Comparison of ENCODE assay signal across 17 cellular contexts in genomic region chr4:114423582-114423981, GRCh38.
DNase-seq lines count a peak whose midpoint lies in the region; ATAC-seq and TF ChIP-seq lines count a peak whose summit lies in the region.
"Had no signal": no experiment of that assay in that cellular context is flagged by ENCODE, and none has a peak within 500 bp of the region (broad histone marks: within the 10 kb centered on the region; RNA-seq: fewer than 3 reads in every experiment).

No MANE protein-coding gene starts in this region.

- no peaks in the 10 kb centered on the region for H3K79me1 ChIP-seq in neuronal stem cell (ENCODE audit: low read depth, low read length)

- no peak overlapping the region for H3K27ac ChIP-seq in GM23338 (ENCODE audit: low read depth)
- H3K27ac ChIP-seq in neuronal stem cell (replicated peaks; ENCODE audit: low read length), result no peak overlapping the region
- H3K27ac ChIP-seq: left lung had no signal

- no peaks in the 10 kb centered on the region for H4K20me1 ChIP-seq in GM23338 (replicated peaks; ENCODE audit: insufficient read depth)

- no peaks in the 10 kb centered on the region; the same call in 2 of the 3 replicates for H3K9me3 Mint-ChIP-seq in GM23338

- no peak overlapping the region for H2BK120ac ChIP-seq in neuronal stem cell (ENCODE audit: low read depth, low read length)

- H3K27me3 ChIP-seq in GM06990 (replicated peaks; ENCODE audit: control insufficient read depth, insufficient read depth, low read length) (peaks cover 1% of the 10 kb centered on the region; the same call in 1 of the 2 replicates), GM23338 (ENCODE audit: insufficient read depth) (no peaks in the 10 kb centered on the region), neuronal stem cell (ENCODE audit: control insufficient read depth in 3 of 3, insufficient read depth in 3 of 3, low read depth in 1 of 3, low read length in 3 of 3) (no peaks in the 10 kb centered on the region)
- H3K27me3 ChIP-seq: left lung had no signal

- no peak overlapping the region for H3K14ac ChIP-seq in neuronal stem cell (ENCODE audit: low read length)

- no peak overlapping the region for H3K4ac ChIP-seq in neuronal stem cell (ENCODE audit: low read length)

- ATAC-seq in GM19023 (IDR thresholded peaks at IDR 0.05; ENCODE audit: unreplicated experiment) (peak; percentile 85), GM23338 (no peak), HG03135 (IDR thresholded peaks at IDR 0.05; ENCODE audit: unreplicated experiment) (peak; percentile 74), GM21423 (IDR thresholded peaks at IDR 0.05; ENCODE audit: unreplicated experiment) (no peak)
- ATAC-seq: activated T-cell treated with anti-CD3 and anti-CD28 coated beads, Interleukin-2, amount 50 U/mL, for 4 hours; left lung had no signal

- no peak overlapping the region for H4K91ac ChIP-seq in neuronal stem cell (ENCODE audit: low read depth, low read length, poor library complexity)

- H2AFZ ChIP-seq in GM23338 (peak overlapping the region; percentile 66), neuronal stem cell (ENCODE audit: low read length) (no peak overlapping the region)

- H3K4me3 ChIP-seq in GM06990 (replicated peaks; ENCODE audit: low read depth, low read length) (no peak overlapping the region), GM23338 (no peak overlapping the region), neuronal stem cell (ENCODE audit: low read length in 2 of 2) (no peak overlapping the region)
- H3K4me3 ChIP-seq: left lung had no signal

- WGBS in neuronal stem cell (ENCODE audit: extremely low coverage in 2 of 2, insufficient read length in 2 of 2, insufficient replicate concordance in 1 of 2), 2 donors, result no CpG with 5 or more reads among the region's 3 CpGs

- no peaks in the 10 kb centered on the region for H3K9me3 ChIP-seq in neuronal stem cell (replicated peaks in 1 of 2; ENCODE audit: control insufficient read depth in 2 of 2, insufficient read depth in 1 of 2, low read depth in 1 of 2, low read length in 2 of 2)

- no peak overlapping the region for H2AK5ac ChIP-seq in neuronal stem cell (ENCODE audit: low read depth, low read length)

- no peaks in the 10 kb centered on the region for H3K36me3 ChIP-seq in GM06990 (ENCODE audit: control insufficient read depth, insufficient read depth, low read length)
- H3K36me3 ChIP-seq in GM23338 (ENCODE audit: insufficient read depth), result 0 out of 2 replicates have a peak, but pooled peaks cover 6% of the 10 kb centered on the region
- no peaks in the 10 kb centered on the region for H3K36me3 ChIP-seq in neuronal stem cell (replicated peaks in 1 of 2; ENCODE audit: control insufficient read depth in 2 of 2, insufficient read depth in 2 of 2, low read length in 2 of 2)
- H3K36me3 ChIP-seq: left lung had no signal

- no peak overlapping the region for H3K4me2 ChIP-seq in GM23338
- no peak overlapping the region for H3K4me2 ChIP-seq in neuronal stem cell (ENCODE audit: insufficient read depth, low read length, poor library complexity, severe bottlenecking)

- DNase-seq in GM06990 (ENCODE audit: extremely low read depth, insufficient read length) (peak; percentile 43), GM23338 (ENCODE audit: low spot score) (no peak), neuronal stem cell (ENCODE audit: low spot score) (no peak), RPMI8226 (no peak)
- no peak for DNase-seq in stimulated activated CD8-positive, alpha-beta memory T cell treated with anti-CD3 and anti-CD28 coated beads, Interleukin-4, amount 100 ng/mL, for 48 hours
- DNase-seq: activated T-cell treated with anti-CD3 and anti-CD28 coated beads, Interleukin-2, amount 50 U/mL, for 4 hours; aorta; effector memory CD4-positive, alpha-beta T cell; glutamatergic neuron; left lung; NCI-H1092 treated with DMSO at 0.1 percent for 48 hours; NCI-H774; nephron progenitor cell; trophoblast cell had no signal

- peaks cover 23% of the 10 kb centered on the region for H3K9me2 ChIP-seq in GM23338 (ENCODE audit: insufficient read depth)

- no peaks in the 10 kb centered on the region for H3F3A ChIP-seq in GM23338 (replicated peaks; ENCODE audit: low read depth)

- H3K4me3 Mint-ChIP-seq in GM23338, result no peak overlapping the region
- H3K4me3 Mint-ChIP-seq: activated T-cell treated with anti-CD3 and anti-CD28 coated beads, Interleukin-2, amount 50 U/mL, for 4 hours; nephron progenitor cell had no signal

- H3K4me1 Mint-ChIP-seq in GM23338, result no peaks in the 10 kb centered on the region
- H3K4me1 Mint-ChIP-seq: nephron progenitor cell had no signal

- H3K36me3 Mint-ChIP-seq in GM23338 (ENCODE audit: low read depth), result no peaks in the 10 kb centered on the region

- no peak overlapping the region for H3K9ac ChIP-seq in neuronal stem cell (ENCODE audit: low read depth, low read length, poor library complexity)

- no peak overlapping the region for H2BK12ac ChIP-seq in neuronal stem cell (ENCODE audit: low read length)

- H3K79me2 ChIP-seq in GM23338 (replicated peaks; ENCODE audit: insufficient read depth), result no peaks in the 10 kb centered on the region

- no peak overlapping the region for H2BK15ac ChIP-seq in neuronal stem cell (ENCODE audit: low read length)

- H4K8ac ChIP-seq in neuronal stem cell (ENCODE audit: low read depth, low read length), result no peak overlapping the region

- no peak overlapping the region for H3K27ac Mint-ChIP-seq in GM23338
- H3K27ac Mint-ChIP-seq: nephron progenitor cell had no signal

- H2BK5ac ChIP-seq in neuronal stem cell (ENCODE audit: low read length), result no peak overlapping the region

- no peaks in the 10 kb centered on the region for H3K27me3 Mint-ChIP-seq in GM23338 (ENCODE audit: insufficient read depth, low read depth, poor library complexity)

- H3K4me1 ChIP-seq in GM23338 (ENCODE audit: insufficient read depth) (no peaks in the 10 kb centered on the region), neuronal stem cell (ENCODE audit: control insufficient read depth in 2 of 2, insufficient read depth in 1 of 2, low read depth in 1 of 2, low read length in 2 of 2) (no peaks in the 10 kb centered on the region)
- H3K4me1 ChIP-seq: left lung had no signal

- H3K23ac ChIP-seq in neuronal stem cell (ENCODE audit: low read depth, low read length, poor library complexity), result no peak overlapping the region

- H3K18ac ChIP-seq in neuronal stem cell (ENCODE audit: low read length), result no peak overlapping the region

- TF ChIP-seq CTCF in GM06990 (IDR thresholded peaks at IDR 0.05; ENCODE audit: insufficient read depth, low read length, poor library complexity, severe bottlenecking) (no peak), GM23338 (conservative IDR thresholded peaks at IDR 0.05; ENCODE audit: low read depth in 2 of 2) (no peak)

TF ChIP-seq in GM23338, 12 proteins besides CTCF, POLR2A, EP300 and RAD21 (continues in another document):
- TF ChIP-seq EZH2 (IDR thresholded peaks at IDR 0.05; ENCODE audit: low read depth, unreplicated experiment) (no peak), POLR2AphosphoS5 (IDR thresholded peaks at IDR 0.05; ENCODE audit: low read depth) (no peak), NANOG (IDR thresholded peaks at IDR 0.05; ENCODE audit: borderline replicate concordance) (no peak), ZNF331 (CRISPR knock-in tag; IDR thresholded peaks at IDR 0.05; ENCODE audit: low read depth) (no peak)

Comparison
In these comparisons a context has a peak if more than half of its experiments do, and no peak if none do; other contexts are left out.
1. ATAC-seq: peak in GM19023 (single experiment) and HG03135 (single experiment); none in GM23338 (single experiment) and GM21423 (single experiment).